Comparison of ENCODE assay signal across 10 cellular contexts in genomic region chr10:123134058-123134914, GRCh38. TPM values are rescaled to one million over a fixed set of nuclear protein-coding genes. Genes with fewer than 3 reads are reported as not detected.
DNase-seq lines count a peak whose midpoint lies in the region; ATAC-seq and TF ChIP-seq lines count a peak whose summit lies in the region.
"Had no signal": no experiment of that assay in that cellular context is flagged by ENCODE, and none has a peak within 500 bp of the region (broad histone marks: within the 10 kb centered on the region; RNA-seq: fewer than 3 reads in every experiment).

No MANE protein-coding gene starts in this region.

- H3K9me3 Mint-ChIP-seq in activated naive CD8-positive, alpha-beta T cell treated with anti-CD3 and anti-CD28 coated beads, Interleukin-2, amount 10 ng/mL, durations not matched to agents 7 days and 5 days, result no peaks in the 10 kb centered on the region
- peaks cover 0 to 3% (median 0%) of the 10 kb centered on the region in 11 donors for H3K9me3 Mint-ChIP-seq in naive thymus-derived CD4-positive, alpha-beta T cell

- POLR2A ChIA-PET in activated naive CD8-positive, alpha-beta T cell treated with anti-CD3 and anti-CD28 coated beads, Interleukin-2, amount 10 ng/mL, durations not matched to agents 7 days and 5 days (lab: Charles Lee), result interaction anchor here (1.1 to 1.3 kb wide), 3 partner anchors 11 to 20 kb away, joined by 4 to 5 read pairs (median 4); partner anchors contain the start of genes BUB3 and HMX2
- POLR2A ChIA-PET in naive thymus-derived CD4-positive, alpha-beta T cell (lab: Charles Lee), result interaction anchor here (1.2 kb wide), 1 partner anchor 17 kb away, joined by 3 read pairs; no protein-coding TSS in a partner anchor

- no peaks in the 10 kb centered on the region for H3K36me3 ChIP-seq in BLaER1 treated with 17β-estradiol and CSF1 and Interleukin-3, amounts not matched to agents 10 nM and 100 nM
- no peaks in the 10 kb centered on the region for H3K36me3 ChIP-seq in naive thymus-derived CD4-positive, alpha-beta T cell (ENCODE audit: control insufficient read depth in 2 of 3, insufficient read depth in 3 of 3, low read length in 3 of 3)
- no peaks in the 10 kb centered on the region for H3K36me3 ChIP-seq in esophagus squamous epithelium

- H3K4me1 Mint-ChIP-seq in activated naive CD8-positive, alpha-beta T cell treated with anti-CD3 and anti-CD28 coated beads, Interleukin-2, amount 10 ng/mL, durations not matched to agents 7 days and 5 days, result peaks cover 19% of the 10 kb centered on the region
- peaks cover 11 to 46% (median 38%) of the 10 kb centered on the region in 7 donors for H3K4me1 Mint-ChIP-seq in naive thymus-derived CD4-positive, alpha-beta T cell

- H3K27ac ChIP-seq in BLaER1 treated with 17β-estradiol and CSF1 and Interleukin-3, amounts not matched to agents 10 nM and 100 nM, result no peak overlapping the region
- no peak overlapping the region for H3K27ac ChIP-seq in naive thymus-derived CD4-positive, alpha-beta T cell (ENCODE audit: low read depth, low read length)
- H3K27ac ChIP-seq in esophagus squamous epithelium (no peak overlapping the region), dorsolateral prefrontal cortex (no peak overlapping the region)

- peaks cover 0 to 64% (median 41%) of the 10 kb centered on the region in 11 experiments; a peak in 19 of 22 replicates for H4K20me1 ChIP-seq in BLaER1 treated with 17β-estradiol and CSF1 and Interleukin-3, amounts not matched to agents 10 nM and 100 nM

- peaks cover 24 to 51% (median 41%) of the 10 kb centered on the region in 10 experiments for H3K4me1 ChIP-seq in BLaER1 treated with 17β-estradiol and CSF1 and Interleukin-3, amounts not matched to agents 10 nM and 100 nM
- peaks cover 22 to 45% of the 10 kb centered on the region in 2 donors for H3K4me1 ChIP-seq in naive thymus-derived CD4-positive, alpha-beta T cell (ENCODE audit: control insufficient read depth in 2 of 2, insufficient read depth in 2 of 2, low read length in 2 of 2)
- H3K4me1 ChIP-seq in esophagus squamous epithelium, result peaks cover 44 to 58% (median 50%) of the 10 kb centered on the region in 3 donors

- no peak for ATAC-seq in activated naive CD8-positive, alpha-beta T cell treated with anti-CD3 and anti-CD28 coated beads, Interleukin-2, amount 10 ng/mL, durations not matched to agents 7 days and 5 days (ENCODE audit: low read depth)
- ATAC-seq in naive thymus-derived CD4-positive, alpha-beta T cell, result no peak
- ATAC-seq in HG02970 (IDR thresholded peaks at IDR 0.05; ENCODE audit: low FRiP score, unreplicated experiment), result no peak

- H3K9ac ChIP-seq in BLaER1 treated with 17β-estradiol and CSF1 and Interleukin-3, amounts not matched to agents 10 nM and 100 nM, result no peak overlapping the region

- no peak overlapping the region for H3K27ac Mint-ChIP-seq in activated naive CD8-positive, alpha-beta T cell treated with anti-CD3 and anti-CD28 coated beads, Interleukin-2, amount 10 ng/mL, durations not matched to agents 7 days and 5 days
- peak overlapping the region in 2 of 9 donors; percentile 65 to 75 for H3K27ac Mint-ChIP-seq in naive thymus-derived CD4-positive, alpha-beta T cell

- no peak for DNase-seq in GM12865 (ENCODE audit: low read depth)
- peak; percentile 47 for DNase-seq in activated naive CD8-positive, alpha-beta T cell treated with anti-CD3 and anti-CD28 coated beads, Interleukin-2, amount 10 ng/mL, durations not matched to agents 7 days and 5 days
- no peak for DNase-seq in naive thymus-derived CD4-positive, alpha-beta T cell
- DNase-seq in esophagus squamous epithelium (lab: John Stamatoyannopoulos, UW), result no peak
- no peak for DNase-seq in dorsolateral prefrontal cortex
- DNase-seq in COLO668 (lab: John Stamatoyannopoulos, UW; ENCODE audit: unreplicated experiment), result no peak
- DNase-seq: T1000 had no signal

- peaks cover 84 to 92% (median 88%) of the 10 kb centered on the region in 11 experiments for H3K27me3 ChIP-seq in BLaER1 treated with 17β-estradiol and CSF1 and Interleukin-3, amounts not matched to agents 10 nM and 100 nM
- H3K27me3 ChIP-seq in naive thymus-derived CD4-positive, alpha-beta T cell (ENCODE audit: control insufficient read depth in 2 of 2, insufficient read depth in 2 of 2, low read length in 2 of 2), result peaks cover 22 to 44% of the 10 kb centered on the region in 2 donors
- H3K27me3 ChIP-seq in esophagus squamous epithelium, result peaks cover 52 to 100% (median 60%) of the 10 kb centered on the region in 4 donors
- H3K27me3 ChIP-seq in dorsolateral prefrontal cortex, result peaks cover 40 to 99% (median 83%) of the 10 kb centered on the region in 45 donors

- no peak for TF ChIP-seq CTCF in GM12865 (IDR thresholded peaks at IDR 0.05; ENCODE audit: insufficient read depth, low read depth, low read length, missing control alignments)
- TF ChIP-seq CTCF in esophagus squamous epithelium (IDR thresholded peaks at IDR 0.05), result no peak
- TF ChIP-seq CTCF in dorsolateral prefrontal cortex (IDR thresholded peaks at IDR 0.05 in 54 of 56, conservative IDR thresholded peaks at IDR 0.05 in 2 of 56; ENCODE audit: low read depth in 1 of 56, partially characterized antibody in 56 of 56), result no peak

- 9 to 14% methylated on average over 15 to 20 of the region's 56 CpGs for WGBS in esophagus squamous epithelium, 2 donors

- peaks cover 0 to 24% (median 12%) of the 10 kb centered on the region in 11 experiments; a peak in 17 of 22 replicates for H3K9me3 ChIP-seq in BLaER1 treated with 17β-estradiol and CSF1 and Interleukin-3, amounts not matched to agents 10 nM and 100 nM (replicated peaks in 1 of 11)
- H3K9me3 ChIP-seq in naive thymus-derived CD4-positive, alpha-beta T cell (ENCODE audit: control insufficient read depth in 2 of 3, low read length in 3 of 3), result no peaks in the 10 kb centered on the region
- H3K9me3 ChIP-seq in esophagus squamous epithelium, result no peaks in the 10 kb centered on the region

- CTCF ChIA-PET in naive thymus-derived CD4-positive, alpha-beta T cell (lab: Charles Lee), result interaction anchor here (0.6 to 2.1 kb wide), 10 partner anchors 10 to 1290 kb away, joined by 3 to 10 read pairs (median 4); partner anchors contain the start of gene BUB3

- H3K4me3 Mint-ChIP-seq in activated naive CD8-positive, alpha-beta T cell treated with anti-CD3 and anti-CD28 coated beads, Interleukin-2, amount 10 ng/mL, durations not matched to agents 7 days and 5 days, result peak overlapping the region; percentile 53
- H3K4me3 Mint-ChIP-seq in naive thymus-derived CD4-positive, alpha-beta T cell, result peak overlapping the region; percentile 55 to 79 (median 71)

- H3K27me3 Mint-ChIP-seq in activated naive CD8-positive, alpha-beta T cell treated with anti-CD3 and anti-CD28 coated beads, Interleukin-2, amount 10 ng/mL, durations not matched to agents 7 days and 5 days, result peaks cover 73% of the 10 kb centered on the region
- H3K27me3 Mint-ChIP-seq in naive thymus-derived CD4-positive, alpha-beta T cell, result peaks cover 71 to 83% (median 72%) of the 10 kb centered on the region in 5 donors

- no peak for TF ChIP-seq POLR2A in esophagus squamous epithelium (IDR thresholded peaks at IDR 0.05)

- H3K36me3 Mint-ChIP-seq in activated naive CD8-positive, alpha-beta T cell treated with anti-CD3 and anti-CD28 coated beads, Interleukin-2, amount 10 ng/mL, durations not matched to agents 7 days and 5 days, result no peaks in the 10 kb centered on the region
- H3K36me3 Mint-ChIP-seq in naive thymus-derived CD4-positive, alpha-beta T cell, result peaks cover 0 to 4% (median 0%) of the 10 kb centered on the region in 5 donors

- intact Hi-C loops in naive thymus-derived CD4-positive, alpha-beta T cell (cut with micrococcal nuclease), result loop anchor here (1.0 to 10.0 kb wide), 3 partner anchors 11 to 487 kb away; no protein-coding TSS in a partner anchor
- intact Hi-C loops in esophagus squamous epithelium (cut with DNase I) (loop anchor here (10.0 kb wide), 1 partner anchor 231 kb away; no protein-coding TSS in a partner anchor), dorsolateral prefrontal cortex (cut with DNase I) (loop anchor here (5.0 kb wide), 4 partner anchors 92 to 833 kb away; no protein-coding TSS in a partner anchor)

- peak overlapping the region in 8 of 10 experiments; percentile 51 to 72 (median 59); a peak in 8 of 20 replicates for H3K4me3 ChIP-seq in BLaER1 treated with 17β-estradiol and CSF1 and Interleukin-3, amounts not matched to agents 10 nM and 100 nM
- peak overlapping the region; percentile 59 for H3K4me3 ChIP-seq in GM12865 (ENCODE audit: low read depth, low read length)
- H3K4me3 ChIP-seq in naive thymus-derived CD4-positive, alpha-beta T cell (ENCODE audit: low read length), result no peak overlapping the region
- H3K4me3 ChIP-seq in esophagus squamous epithelium, result peak overlapping the region in 1 of 4 donors; percentile 61
- peak overlapping the region in 1 of 59 donors; percentile 52 for H3K4me3 ChIP-seq in dorsolateral prefrontal cortex

- H3K4me2 ChIP-seq in BLaER1 treated with 17β-estradiol and CSF1 and Interleukin-3, amounts not matched to agents 10 nM and 100 nM, result peak overlapping the region; percentile 78 to 99 (median 90); a peak in 18 of 22 replicates

RNA-seq across cellular contexts. Expression of gene HMX3, which starts 1.5 kb away (rescaled TPM):
- total RNA-seq in activated naive CD8-positive, alpha-beta T cell treated with anti-CD3 and anti-CD28 coated beads, Interleukin-2, amount 10 ng/mL, durations not matched to agents 7 days and 5 days, result not detected
- total RNA-seq in naive thymus-derived CD4-positive, alpha-beta T cell, result not detected
- polyA plus RNA-seq in naive thymus-derived CD4-positive, alpha-beta T cell, result not detected
- total RNA-seq in esophagus squamous epithelium (not detected), dorsolateral prefrontal cortex (not detected)
- total RNA-seq: skeletal muscle tissue had no signal

RNA-seq across cellular contexts. Expression of gene HMX2, which starts 13.7 kb away (rescaled TPM):
- not detected for total RNA-seq in activated naive CD8-positive, alpha-beta T cell treated with anti-CD3 and anti-CD28 coated beads, Interleukin-2, amount 10 ng/mL, durations not matched to agents 7 days and 5 days
- total RNA-seq in naive thymus-derived CD4-positive, alpha-beta T cell, result not detected
- under 1 TPM; 0.14 to 0.24 TPM for polyA plus RNA-seq in naive thymus-derived CD4-positive, alpha-beta T cell
- total RNA-seq in esophagus squamous epithelium (not detected), dorsolateral prefrontal cortex (not detected)
- total RNA-seq: skeletal muscle tissue had no signal

RNA-seq across cellular contexts. Expression of gene BUB3, which starts 19.9 kb away (rescaled TPM):
- 100 to 1,000 TPM; 254 to 265 TPM for total RNA-seq in activated naive CD8-positive, alpha-beta T cell treated with anti-CD3 and anti-CD28 coated beads, Interleukin-2, amount 10 ng/mL, durations not matched to agents 7 days and 5 days
- total RNA-seq in naive thymus-derived CD4-positive, alpha-beta T cell, result 100 to 1,000 TPM in 3 of 5 experiments, 10 to 100 TPM in 2; 91.4 to 195 (median 171) TPM
- polyA plus RNA-seq in naive thymus-derived CD4-positive, alpha-beta T cell, result 100 to 1,000 TPM; 230 to 255 TPM
- total RNA-seq in esophagus squamous epithelium (100 to 1,000 TPM in 2 of 4 donors, 10 to 100 TPM in 2; 84.3 to 121 (median 100) TPM), dorsolateral prefrontal cortex (10 to 100 TPM; 42.8 to 88.8 (median 64.1) TPM)
